In genomic region chr4:140115140-140115539, GRCh38 we compare ENCODE assay signal across 22 cellular contexts. TPM values are rescaled to one million over a fixed set of nuclear protein-coding genes. Genes with fewer than 3 reads are reported as not detected.
DNase-seq lines count a peak whose midpoint lies in the region; ATAC-seq, FAIRE-seq and TF ChIP-seq lines count a peak whose summit lies in the region.
"Had no signal": no experiment of that assay in that cellular context is flagged by ENCODE, and none has a peak within 500 bp of the region (broad histone marks: within the 10 kb centered on the region; RNA-seq: fewer than 3 reads in every experiment).

No MANE protein-coding gene starts in this region.

- no peak overlapping the region for H3K27ac ChIP-seq in OCI-LY3 (ENCODE audit: low read length)
- no peak overlapping the region for H3K27ac ChIP-seq in pancreas
- H3K27ac ChIP-seq: 22Rv1, SJSA1, spleen, thoracic aorta had no signal

- peak; percentile 47 for ATAC-seq in GM21381 (IDR thresholded peaks at IDR 0.05; ENCODE audit: unreplicated experiment)
- peak; percentile 54 for ATAC-seq in HG03066 (IDR thresholded peaks at IDR 0.05; ENCODE audit: low read depth, unreplicated experiment)
- ATAC-seq in pancreas: no peak
- ATAC-seq: left colon had no signal

- no peak overlapping the region for H3K9ac ChIP-seq in OCI-LY3 (ENCODE audit: low read length)

- H3K9me3 ChIP-seq in OCI-LY3 (ENCODE audit: insufficient read depth, low read length) (no peaks in the 10 kb centered on the region), pancreas (no peaks in the 10 kb centered on the region)
- H3K9me3 ChIP-seq: BE2C, SJSA1, spleen, thoracic aorta had no signal

- H3K27me3 Mint-ChIP-seq in T-helper 2 cell treated with Interferon-gamma antibody and Interleukin-4, amounts not matched to agents 5 μg/mL and 100 μg/mL, for 36 hours (ENCODE audit: low read depth): peaks cover 8% of the 10 kb centered on the region

- H3K9me3 Mint-ChIP-seq in T-helper 2 cell treated with Interferon-gamma antibody and Interleukin-4, amounts not matched to agents 5 μg/mL and 100 μg/mL, for 36 hours: no peaks in the 10 kb centered on the region
- H3K9me3 Mint-ChIP-seq: activated B cell treated with CpG ODN at 0.5 μM for 24 hours, neural crest cell had no signal

- H3K4me1 Mint-ChIP-seq in T-helper 2 cell treated with Interferon-gamma antibody and Interleukin-4, amounts not matched to agents 5 μg/mL and 100 μg/mL, for 36 hours (ENCODE audit: low read depth): peaks cover 35% of the 10 kb centered on the region

- H3K4me3 Mint-ChIP-seq in T-helper 2 cell treated with Interferon-gamma antibody and Interleukin-4, amounts not matched to agents 5 μg/mL and 100 μg/mL, for 36 hours: peak overlapping the region; percentile 49
- H3K4me3 Mint-ChIP-seq: activated B cell treated with CpG ODN at 0.5 μM for 24 hours, neural crest cell had no signal

- peaks cover 15% of the 10 kb centered on the region for H3K4me1 ChIP-seq in OCI-LY3 (ENCODE audit: low read length)
- H3K4me1 ChIP-seq in pancreas: peaks cover 0 to 3% (median 0%) of the 10 kb centered on the region in 3 donors

- no peak for FAIRE-seq in pancreas (lab: Jason Lieb, UNC)
- FAIRE-seq: frontal cortex had no signal

- no peak for DNase-seq in T-helper 2 cell treated with Interferon-gamma antibody and Interleukin-4, amounts not matched to agents 5 μg/mL and 100 μg/mL, for 36 hours (ENCODE audit: low spot score)
- DNase-seq in T-helper 2 cell (no peak), H7 (no peak), pancreas (no peak)
- DNase-seq in activated CD4-positive, alpha-beta T cell treated with anti-CD3 and anti-CD28 coated beads, Interleukin-2, amount 50 U/mL, for 4 hours: no peak
- DNase-seq: activated B cell treated with CpG ODN at 0.5 μM for 24 hours; activated effector memory CD4-positive, alpha-beta T cell treated with Interleukin-2 at 50 U/mL for 16 hours; amygdala; BE2C; central memory CD4-positive, alpha-beta T cell; erythroblast; left colon; NCI-H524 treated with DMSO at 0.1 percent for 48 hours; spleen had no signal

- intact Hi-C loops in pancreas (cut with DNase I): no loop called here

- TF ChIP-seq CTCF in OCI-LY3 (IDR thresholded peaks at IDR 0.05; ENCODE audit: low read depth, low read length) (no peak), pancreas (IDR thresholded peaks at IDR 0.05) (no peak)

- peaks cover 31% of the 10 kb centered on the region for H4K20me1 ChIP-seq in OCI-LY3 (ENCODE audit: insufficient read depth, low read length)

- no peak overlapping the region for H2AFZ ChIP-seq in OCI-LY3 (ENCODE audit: low read depth, low read length)

- H3K27me3 ChIP-seq in OCI-LY3 (ENCODE audit: low read depth, low read length) (peaks cover 82% of the 10 kb centered on the region), H7 (ENCODE audit: control insufficient read depth, insufficient read depth, low read length) (no peaks in the 10 kb centered on the region), pancreas (no peaks in the 10 kb centered on the region)
- H3K27me3 ChIP-seq: BE2C, SJSA1, spleen had no signal

- no peaks in the 10 kb centered on the region for H3K79me2 ChIP-seq in OCI-LY3 (ENCODE audit: low read length)

- H3K36me3 Mint-ChIP-seq in T-helper 2 cell treated with Interferon-gamma antibody and Interleukin-4, amounts not matched to agents 5 μg/mL and 100 μg/mL, for 36 hours (ENCODE audit: low read depth): peaks cover 2% of the 10 kb centered on the region

- H3K36me3 ChIP-seq in OCI-LY3 (replicated peaks; ENCODE audit: low read depth, low read length) (no peaks in the 10 kb centered on the region), H7 (replicated peaks; ENCODE audit: control insufficient read depth, insufficient read depth, low read length) (no peaks in the 10 kb centered on the region), pancreas (no peaks in the 10 kb centered on the region)
- H3K36me3 ChIP-seq: BE2C, SJSA1, spleen, thoracic aorta had no signal

- no peak overlapping the region for H3K4me3 ChIP-seq in OCI-LY3 (ENCODE audit: low read length)
- H3K4me3 ChIP-seq in H7 (ENCODE audit: insufficient read depth, low read depth, low read length): no peak overlapping the region
- H3K4me3 ChIP-seq in pancreas: no peak overlapping the region
- H3K4me3 ChIP-seq: SJSA1, spleen, thoracic aorta had no signal

- H3K4me2 ChIP-seq in OCI-LY3 (ENCODE audit: low read length): peak overlapping the region; percentile 6; the same call in 1 of the 2 replicates

- H3K27ac Mint-ChIP-seq in T-helper 2 cell treated with Interferon-gamma antibody and Interleukin-4, amounts not matched to agents 5 μg/mL and 100 μg/mL, for 36 hours: peak overlapping the region; percentile 50
- H3K27ac Mint-ChIP-seq: activated B cell treated with CpG ODN at 0.5 μM for 24 hours had no signal

RNA-seq across cellular contexts. Expression of gene MAML3, which starts 38.8 kb away (rescaled TPM):
- 5.9 and 7.1 TPM in 2 replicates for total RNA-seq in H7 (2014; rRNA removed; shearing (Covaris generic))
- 1 to 10 TPM; 5.3 to 8.9 (median 6.5) TPM for total RNA-seq in pancreas
- 1 to 10 TPM; 3.8 to 4.0 TPM for polyA plus RNA-seq in pancreas

Comparison
In these comparisons a context has a peak if more than half of its experiments do, and no peak if none do; other contexts are left out.
1. ATAC-seq: peak in GM21381 (single experiment) and HG03066 (single experiment); none in pancreas (0 of 4).